1 cellular context compared by ENCODE assay signal in genomic region chr18:24214144-24214543, GRCh38.
TF ChIP-seq lines count a peak whose summit lies in the region.

No MANE protein-coding gene starts in this region.

TF ChIP-seq in WTC11, 78 proteins besides CTCF, POLR2A, EP300 and RAD21 (continued from another document):
- TF ChIP-seq AFF4 (CRISPR knock-in tag; IDR thresholded peaks at IDR 0.05; ENCODE audit: borderline replicate concordance): no peak
- no peak for TF ChIP-seq FOXP1 (CRISPR knock-in tag; IDR thresholded peaks at IDR 0.05; ENCODE audit: borderline replicate concordance)
- TF ChIP-seq ZNF219 (CRISPR knock-in tag; IDR thresholded peaks at IDR 0.05; ENCODE audit: borderline replicate concordance): no peak
- no peak for TF ChIP-seq ATF3 (CRISPR knock-in tag; conservative IDR thresholded peaks at IDR 0.05)
- no peak for TF ChIP-seq JAZF1 (CRISPR knock-in tag; IDR thresholded peaks at IDR 0.05)
